ENCODE assay signal across 13 cellular contexts in the genomic region with DNA sequence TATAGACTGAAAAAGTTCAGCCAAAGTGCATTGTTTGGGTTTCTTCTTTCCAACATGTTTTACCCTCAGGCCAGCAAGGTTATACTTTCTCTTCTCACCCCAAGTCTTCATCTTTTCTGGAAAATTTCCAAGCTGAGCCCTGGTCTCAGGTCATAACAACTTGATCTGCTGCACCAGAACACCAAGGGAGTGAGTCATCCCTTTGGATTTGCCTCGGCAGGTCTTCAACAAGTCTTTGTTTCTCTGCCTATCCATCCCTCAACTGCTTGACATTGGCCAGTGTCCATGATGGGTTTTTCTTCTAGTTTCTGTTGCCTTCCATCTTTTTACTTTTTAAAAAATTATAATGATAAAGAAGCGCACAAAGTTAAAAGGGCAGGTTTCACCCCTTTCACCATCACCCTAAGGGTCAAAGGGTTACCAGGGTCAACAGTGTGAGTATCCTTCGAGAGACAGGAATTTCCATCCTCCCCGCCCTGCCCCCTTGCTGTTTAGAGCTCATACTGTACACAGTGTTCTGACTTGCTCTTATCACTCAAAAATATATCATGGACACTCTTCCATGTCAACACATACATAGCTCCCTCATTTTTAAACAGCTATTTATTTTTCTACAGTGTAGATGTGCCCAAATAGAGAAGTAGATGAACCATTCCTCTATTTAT. TPM values are rescaled to one million over a fixed set of nuclear protein-coding genes. Genes with fewer than 3 reads are reported as not detected.
A peak's percentile ranks its signal among the peaks of the same experiment; 100 is the strongest.
DNase-seq lines count a peak whose midpoint lies in the region; ATAC-seq and TF ChIP-seq lines count a peak whose summit lies in the region.
"Had no signal": no experiment of that assay in that cellular context is flagged by ENCODE, and none has a peak within 500 bp of the region (broad histone marks: within the 10 kb centered on the region; RNA-seq: fewer than 3 reads in every experiment).

No MANE protein-coding gene starts in this region.

- H3K27me3 ChIP-seq in uterus: no peaks in the 10 kb centered on the region

- no peaks in the 10 kb centered on the region for H3K9me3 ChIP-seq in OCI-LY7 (ENCODE audit: low read length)
- H3K9me3 ChIP-seq in uterus: no peaks in the 10 kb centered on the region

- H3K4me3 ChIP-seq in astrocyte of the spinal cord (ENCODE audit: low read depth, low read length): no peak overlapping the region
- no peak overlapping the region for H3K4me3 ChIP-seq in OCI-LY7 (ENCODE audit: low read depth, low read length, poor library complexity, severe bottlenecking)
- H3K4me3 ChIP-seq in uterus: no peak overlapping the region

- POLR2A ChIA-PET in OCI-LY7 (lab: Charles Lee): no interaction called here

- H3K4me2 ChIP-seq in OCI-LY7 (ENCODE audit: low read length): no peak overlapping the region

- H3K79me2 ChIP-seq in OCI-LY7 (ENCODE audit: insufficient read depth, low read depth, low read length): no peaks in the 10 kb centered on the region

- no peaks in the 10 kb centered on the region for H3K9me2 ChIP-seq in OCI-LY7 (ENCODE audit: insufficient read depth, low read length)

- ATAC-seq in GM19463 (IDR thresholded peaks at IDR 0.05; ENCODE audit: unreplicated experiment) (no peak), GM18498 (IDR thresholded peaks at IDR 0.05; ENCODE audit: unreplicated experiment) (no peak)

- no peak for TF ChIP-seq CTCF in astrocyte of the spinal cord (IDR thresholded peaks at IDR 0.05; ENCODE audit: low read depth, low read length)
- no peak for TF ChIP-seq CTCF in OCI-LY7 (conservative IDR thresholded peaks at IDR 0.05; ENCODE audit: low read length)
- TF ChIP-seq CTCF in uterus (IDR thresholded peaks at IDR 0.05): no peak

- H3K4me1 ChIP-seq in OCI-LY7 (ENCODE audit: insufficient read depth, low read length, poor library complexity, severe bottlenecking) (no peaks in the 10 kb centered on the region), uterus (no peaks in the 10 kb centered on the region)

- no peak for TF ChIP-seq POLR2A in uterus (IDR thresholded peaks at IDR 0.05)

- intact Hi-C loops in OCI-LY7 (cut with micrococcal nuclease; ENCODE audit: unreplicated experiment) (loop anchor here (10.0 kb wide), 1 partner anchor 404 kb away; no protein-coding TSS in a partner anchor), uterus (cut with DNase I; ENCODE audit: low total_unique reads) (no loop called here)

- DNase-seq in AG08396 (ENCODE audit: low spot score) (peak; percentile 33), HK-2 (ENCODE audit: unreplicated experiment) (peak; percentile 32), astrocyte of the spinal cord (ENCODE audit: low read depth, low spot score) (peak; percentile 74), islet precursor cell (peak; percentile 84), OCI-LY7 (ENCODE audit: low spot score) (no peak), uterus (no peak)
- DNase-seq: activated T-cell treated with anti-CD3 and anti-CD28 coated beads, Interleukin-2, amount 50 U/mL, for 1 hour; cerebellar nuclear complex; glutamatergic neuron; NK-92 treated with Interleukin-12 subunit alpha and Interleukin-12 subunit beta, amount 100 ng/mL, for 24 hours; stimulated activated naive CD4-positive, alpha-beta T cell treated with Interleukin-2 at 50 U/mL for 16 hours had no signal

- no peaks in the 10 kb centered on the region for H4K20me1 ChIP-seq in OCI-LY7 (ENCODE audit: insufficient read depth, low read length)

- in situ Hi-C loops in astrocyte of the spinal cord (cut with HindIII; ENCODE audit: low sequenced_read_pairs): no loop called here

- H3K36me3 ChIP-seq in OCI-LY7 (ENCODE audit: insufficient read depth, low read length): no peaks in the 10 kb centered on the region
- no peaks in the 10 kb centered on the region for H3K36me3 ChIP-seq in uterus

- CTCF ChIA-PET in OCI-LY7 (lab: Charles Lee; ENCODE audit: unreplicated experiment): no interaction called here

- H2AFZ ChIP-seq in OCI-LY7 (ENCODE audit: low read length): no peak overlapping the region

- H3K27ac ChIP-seq in OCI-LY7 (ENCODE audit: low read depth, low read length, poor library complexity, severe bottlenecking): no peak overlapping the region
- no peak overlapping the region for H3K27ac ChIP-seq in uterus

- BruUV-seq in OCI-LY7 (replicated peaks; lab: Mats Ljungman, UMichigan): no TSS peak

RNA-seq across cellular contexts. Expression of gene SPATS2L, which starts 5.7 kb away (rescaled TPM):
- total RNA-seq in OCI-LY7 (2014; rRNA removed; shearing (Covaris generic)): 5.2 and 8.4 TPM in 2 replicates
- total RNA-seq in OCI-LY7 (2022) (3.1 and 6.1 TPM in 2 replicates), uterus (10 to 100 TPM; 20.6 to 99.3 (median 73.1) TPM)

Comparison
In these comparisons a context has a peak if more than half of its experiments do, and no peak if none do; other contexts are left out.
1. DNase-seq: peak in AG08396 (single experiment), HK-2 (single experiment), astrocyte of the spinal cord (single experiment) and islet precursor cell (single experiment); none in OCI-LY7 (single experiment) and uterus (0 of 2).